In genomic region chr19:43624933-43625332, GRCh38 we compare ENCODE assay signal across 9 cellular contexts. TPM values are rescaled to one million over a fixed set of nuclear protein-coding genes. Genes with fewer than 3 reads are reported as not detected.
DNase-seq lines count a peak whose midpoint lies in the region; ATAC-seq and TF ChIP-seq lines count a peak whose summit lies in the region.
"Had no signal": no experiment of that assay in that cellular context is flagged by ENCODE, and none has a peak within 500 bp of the region (broad histone marks: within the 10 kb centered on the region; RNA-seq: fewer than 3 reads in every experiment).

No MANE protein-coding gene starts in this region.

- H3K27me3 ChIP-seq in smooth muscle cell (ENCODE audit: low read depth), result no peaks in the 10 kb centered on the region

- H3F3A ChIP-seq in smooth muscle cell (ENCODE audit: low read depth), result no peaks in the 10 kb centered on the region

- no peak overlapping the region for H3K4me3 ChIP-seq in smooth muscle cell
- H3K4me3 ChIP-seq: tibial nerve had no signal

- peak; percentile 60 for TF ChIP-seq CTCF in GM20000 (IDR thresholded peaks at IDR 0.05; ENCODE audit: extremely low read depth, missing control alignments)
- peak; percentile 23 for TF ChIP-seq CTCF in smooth muscle cell (IDR thresholded peaks at IDR 0.05; ENCODE audit: borderline replicate concordance, insufficient read depth, poor library complexity, severe bottlenecking)

- DNase-seq in GM20000 (ENCODE audit: low spot score), result peak; percentile 88
- peak; percentile 86 to 87 for DNase-seq in activated CD4-positive, alpha-beta T cell treated with anti-CD3 and anti-CD28 coated beads for 4 hours
- peak; percentile 86 for DNase-seq in ecto neural progenitor cell (ENCODE audit: low spot score)
- no peak for DNase-seq in smooth muscle cell (lab: John Stamatoyannopoulos, UW; ENCODE audit: unreplicated experiment)
- DNase-seq in mesenteric fat pad (ENCODE audit: low spot score), result no peak
- DNase-seq in AG08395 (ENCODE audit: low spot score), result no peak

- no peak overlapping the region for H3K27ac ChIP-seq in smooth muscle cell (ENCODE audit: low read depth)

- no peak overlapping the region for H3K9ac ChIP-seq in smooth muscle cell (ENCODE audit: low read depth)

- no peak overlapping the region for H2AFZ ChIP-seq in smooth muscle cell (ENCODE audit: low read depth)

- 14% methylated on average over 28 of the region's 30 CpGs for WGBS in smooth muscle cell (ENCODE audit: low lambda C conversion rate)

- H3K79me2 ChIP-seq in smooth muscle cell (ENCODE audit: low read depth), result no peaks in the 10 kb centered on the region

- H3K4me2 ChIP-seq in smooth muscle cell, result no peak overlapping the region

- no peaks in the 10 kb centered on the region for H4K20me1 ChIP-seq in smooth muscle cell (ENCODE audit: low read depth)

- H3K4me1 ChIP-seq in smooth muscle cell (ENCODE audit: low read depth), result peaks cover 5% of the 10 kb centered on the region

- H3K36me3 ChIP-seq in smooth muscle cell (ENCODE audit: low read depth), result no peaks in the 10 kb centered on the region

- ATAC-seq in HG02623 (IDR thresholded peaks at IDR 0.05; ENCODE audit: unreplicated experiment) (no peak), GM21825 (IDR thresholded peaks at IDR 0.05; ENCODE audit: unreplicated experiment) (no peak)

- H3K9me3 ChIP-seq in smooth muscle cell (replicated peaks; ENCODE audit: low read depth), result no peaks in the 10 kb centered on the region
- H3K9me3 ChIP-seq: tibial nerve had no signal

RNA-seq across cellular contexts. Expression of gene ZNF428, which starts 5.5 kb away (rescaled TPM):
- total RNA-seq in smooth muscle cell (12.9 and 20.3 TPM in 2 replicates), mesenteric fat pad (19.2 TPM)
- 61.4 and 63.1 TPM in 2 replicates for polyA plus RNA-seq in smooth muscle cell

RNA-seq across cellular contexts. Expression of gene SRRM5, which starts 13.0 kb away (rescaled TPM):
- total RNA-seq in smooth muscle cell, result 0.09 and 0.27 TPM in 2 replicates
- 0.34 TPM in 1 of 2 replicates, not detected in the other for polyA plus RNA-seq in smooth muscle cell
- total RNA-seq in mesenteric fat pad, result 0.22 TPM

RNA-seq across cellular contexts. Expression of gene CADM4, which starts 14.7 kb away (rescaled TPM):
- total RNA-seq in smooth muscle cell (2.4 and 3.7 TPM in 2 replicates), mesenteric fat pad (1.4 TPM)
- polyA plus RNA-seq in smooth muscle cell, result 1.9 and 8.3 TPM in 2 replicates

RNA-seq across cellular contexts. Expression of gene ZNF576, which starts 28.5 kb away (rescaled TPM):
- 2.7 and 10.7 TPM in 2 replicates for total RNA-seq in smooth muscle cell
- polyA plus RNA-seq in smooth muscle cell, result 13.7 and 14.5 TPM in 2 replicates
- 12.1 TPM for total RNA-seq in mesenteric fat pad

RNA-seq across cellular contexts. Expression of gene IRGQ, which starts 29.0 kb away (rescaled TPM):
- total RNA-seq in smooth muscle cell, result 11.1 and 13.1 TPM in 2 replicates
- polyA plus RNA-seq in smooth muscle cell, result 13.1 and 14.3 TPM in 2 replicates
- 21.7 TPM for total RNA-seq in mesenteric fat pad

Comparison
In these comparisons a context has a peak if more than half of its experiments do, and no peak if none do; other contexts are left out.
1. DNase-seq: peak in GM20000 (single experiment), activated CD4-positive, alpha-beta T cell treated with anti-CD3 and anti-CD28 coated beads for 4 hours (2 of 2) and ecto neural progenitor cell (single experiment); none in smooth muscle cell (single experiment), mesenteric fat pad (single experiment) and AG08395 (single experiment).